Comparison of ENCODE assay signal across 1 cellular context in the genomic region with DNA sequence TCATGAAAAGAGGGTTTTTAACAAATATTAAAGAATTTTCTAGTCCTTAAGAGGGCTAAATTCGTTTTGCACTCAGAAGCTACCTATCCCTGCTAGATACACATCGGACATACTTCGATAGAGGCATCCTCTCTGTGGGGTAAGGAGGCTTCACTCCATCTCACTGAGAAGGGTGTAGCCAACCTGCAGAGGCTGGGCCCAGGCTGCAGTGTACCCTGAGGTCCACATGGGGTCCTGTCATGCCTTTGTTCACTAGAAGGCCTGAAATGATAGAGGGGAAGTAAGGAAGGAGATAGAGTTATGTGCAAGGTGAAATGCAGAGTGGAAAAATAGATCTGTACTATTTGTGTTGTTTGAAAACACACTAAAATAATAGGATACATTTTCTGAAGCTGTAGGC.
TF ChIP-seq lines count a peak whose summit lies in the region.

No MANE protein-coding gene starts in this region.

TF ChIP-seq in HepG2, 621 proteins besides CTCF, POLR2A, EP300 and RAD21 (continued from another document):
- TF ChIP-seq, protein P1, sequence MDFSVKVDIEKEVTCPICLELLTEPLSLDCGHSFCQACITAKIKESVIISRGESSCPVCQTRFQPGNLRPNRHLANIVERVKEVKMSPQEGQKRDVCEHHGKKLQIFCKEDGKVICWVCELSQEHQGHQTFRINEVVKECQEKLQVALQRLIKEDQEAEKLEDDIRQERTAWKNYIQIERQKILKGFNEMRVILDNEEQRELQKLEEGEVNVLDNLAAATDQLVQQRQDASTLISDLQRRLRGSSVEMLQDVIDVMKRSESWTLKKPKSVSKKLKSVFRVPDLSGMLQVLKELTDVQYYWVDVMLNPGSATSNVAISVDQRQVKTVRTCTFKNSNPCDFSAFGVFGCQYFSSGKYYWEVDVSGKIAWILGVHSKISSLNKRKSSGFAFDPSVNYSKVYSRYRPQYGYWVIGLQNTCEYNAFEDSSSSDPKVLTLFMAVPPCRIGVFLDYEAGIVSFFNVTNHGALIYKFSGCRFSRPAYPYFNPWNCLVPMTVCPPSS (IDR thresholded peaks at IDR 0.05) = no peak
- TF ChIP-seq MEIS2 (CRISPR knock-in tag; IDR thresholded peaks at IDR 0.05) (no peak), POLR2G (IDR thresholded peaks at IDR 0.05; ENCODE audit: low read depth, low read length) (no peak), ZBTB42 (CRISPR knock-in tag; IDR thresholded peaks at IDR 0.05) (no peak), HDAC6 (IDR thresholded peaks at IDR 0.05; ENCODE audit: low read depth, low read length) (no peak), ZFP82 (CRISPR knock-in tag; IDR thresholded peaks at IDR 0.05; ENCODE audit: borderline replicate concordance) (no peak), TGIF2 (CRISPR knock-in tag; IDR thresholded peaks at IDR 0.05) (no peak), KDM6A (CRISPR knock-in tag; IDR thresholded peaks at IDR 0.05; ENCODE audit: low read depth) (no peak), ZNF253 (CRISPR knock-in tag; IDR thresholded peaks at IDR 0.05; ENCODE audit: borderline replicate concordance) (no peak)
- TF ChIP-seq, protein P2, sequence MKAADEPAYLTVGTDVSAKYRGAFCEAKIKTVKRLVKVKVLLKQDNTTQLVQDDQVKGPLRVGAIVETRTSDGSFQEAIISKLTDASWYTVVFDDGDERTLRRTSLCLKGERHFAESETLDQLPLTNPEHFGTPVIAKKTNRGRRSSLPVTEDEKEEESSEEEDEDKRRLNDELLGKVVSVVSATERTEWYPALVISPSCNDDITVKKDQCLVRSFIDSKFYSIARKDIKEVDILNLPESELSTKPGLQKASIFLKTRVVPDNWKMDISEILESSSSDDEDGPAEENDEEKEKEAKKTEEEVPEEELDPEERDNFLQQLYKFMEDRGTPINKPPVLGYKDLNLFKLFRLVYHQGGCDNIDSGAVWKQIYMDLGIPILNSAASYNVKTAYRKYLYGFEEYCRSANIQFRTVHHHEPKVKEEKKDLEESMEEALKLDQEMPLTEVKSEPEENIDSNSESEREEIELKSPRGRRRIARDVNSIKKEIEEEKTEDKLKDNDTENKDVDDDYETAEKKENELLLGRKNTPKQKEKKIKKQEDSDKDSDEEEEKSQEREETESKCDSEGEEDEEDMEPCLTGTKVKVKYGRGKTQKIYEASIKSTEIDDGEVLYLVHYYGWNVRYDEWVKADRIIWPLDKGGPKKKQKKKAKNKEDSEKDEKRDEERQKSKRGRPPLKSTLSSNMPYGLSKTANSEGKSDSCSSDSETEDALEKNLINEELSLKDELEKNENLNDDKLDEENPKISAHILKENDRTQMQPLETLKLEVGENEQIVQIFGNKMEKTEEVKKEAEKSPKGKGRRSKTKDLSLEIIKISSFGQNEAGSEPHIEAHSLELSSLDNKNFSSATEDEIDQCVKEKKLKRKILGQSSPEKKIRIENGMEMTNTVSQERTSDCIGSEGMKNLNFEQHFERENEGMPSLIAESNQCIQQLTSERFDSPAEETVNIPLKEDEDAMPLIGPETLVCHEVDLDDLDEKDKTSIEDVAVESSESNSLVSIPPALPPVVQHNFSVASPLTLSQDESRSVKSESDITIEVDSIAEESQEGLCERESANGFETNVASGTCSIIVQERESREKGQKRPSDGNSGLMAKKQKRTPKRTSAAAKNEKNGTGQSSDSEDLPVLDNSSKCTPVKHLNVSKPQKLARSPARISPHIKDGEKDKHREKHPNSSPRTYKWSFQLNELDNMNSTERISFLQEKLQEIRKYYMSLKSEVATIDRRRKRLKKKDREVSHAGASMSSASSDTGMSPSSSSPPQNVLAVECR (CRISPR knock-in tag; IDR thresholded peaks at IDR 0.05; ENCODE audit: borderline replicate concordance) = no peak
